Comparison of ENCODE assay signal across 1 cellular context in the genomic region with DNA sequence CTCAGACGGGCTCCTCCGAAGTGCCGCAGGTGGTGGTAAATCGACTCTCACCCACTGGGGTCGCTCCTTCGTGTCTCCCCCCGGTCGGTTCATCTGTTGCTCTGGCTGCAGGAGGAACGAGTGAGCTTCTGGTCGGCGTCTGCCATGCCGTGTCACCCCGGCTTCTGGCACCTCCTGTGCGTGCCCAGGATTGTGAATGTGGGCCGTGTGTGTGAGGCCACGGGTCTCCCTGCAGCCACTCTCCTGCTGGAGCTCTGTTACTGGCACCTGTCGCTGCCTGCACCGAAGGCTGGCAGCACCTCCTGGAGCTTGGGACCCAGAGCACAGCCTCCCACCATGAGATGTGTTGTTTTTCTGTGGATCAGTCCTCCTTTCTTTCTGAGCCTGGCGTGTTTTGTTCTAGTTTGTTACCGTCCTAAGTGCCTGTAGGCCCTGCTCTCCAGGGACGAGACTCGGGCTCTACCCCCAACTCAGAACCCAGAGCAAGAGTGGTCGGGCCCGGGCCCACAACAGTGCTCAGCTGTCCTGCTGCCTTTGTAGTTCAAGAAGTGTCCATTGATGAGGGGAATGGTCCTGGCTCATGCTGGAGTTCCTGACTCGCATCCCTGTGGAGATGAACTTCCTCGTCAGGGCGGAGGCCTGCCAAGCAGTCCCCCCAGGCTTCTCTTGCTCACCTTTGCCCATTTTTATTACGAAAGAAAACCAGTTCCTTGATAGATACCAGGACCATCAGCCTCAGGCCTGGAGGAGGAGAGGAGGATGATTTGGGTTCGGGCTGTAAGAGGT.
TF ChIP-seq lines count a peak whose summit lies in the region.

No MANE protein-coding gene starts in this region.

TF ChIP-seq in IMR-90, 13 proteins besides CTCF, POLR2A, EP300 and RAD21:
- no peak for TF ChIP-seq RFX5 (IDR thresholded peaks at IDR 0.05; ENCODE audit: low read depth, low read length)
- no peak for TF ChIP-seq FOS (IDR thresholded peaks at IDR 0.05; ENCODE audit: low read depth, low read length)
- TF ChIP-seq BHLHE40 (IDR thresholded peaks at IDR 0.05; ENCODE audit: low read depth, low read length): no peak
- TF ChIP-seq USF2 (IDR thresholded peaks at IDR 0.05; ENCODE audit: low read depth, low read length): no peak
- TF ChIP-seq MXI1 (IDR thresholded peaks at IDR 0.05; ENCODE audit: borderline replicate concordance, low read depth, low read length): no peak
- TF ChIP-seq MAZ (IDR thresholded peaks at IDR 0.05; ENCODE audit: borderline replicate concordance, low read depth, low read length): no peak
- TF ChIP-seq NFE2L2 (IDR thresholded peaks at IDR 0.05; ENCODE audit: low read depth, low read length): no peak
- TF ChIP-seq MAFK (IDR thresholded peaks at IDR 0.05; ENCODE audit: low read depth, low read length): no peak
- no peak for TF ChIP-seq CEBPB (IDR thresholded peaks at IDR 0.05; ENCODE audit: low read depth, low read length)
- TF ChIP-seq SMC3 (IDR thresholded peaks at IDR 0.05; ENCODE audit: low read depth, low read length): no peak
- TF ChIP-seq CHD1 (IDR thresholded peaks at IDR 0.05; ENCODE audit: low read depth, low read length): no peak
- no peak for TF ChIP-seq RCOR1 (IDR thresholded peaks at IDR 0.05; ENCODE audit: insufficient replicate concordance, low read length)
- TF ChIP-seq, protein P1, sequence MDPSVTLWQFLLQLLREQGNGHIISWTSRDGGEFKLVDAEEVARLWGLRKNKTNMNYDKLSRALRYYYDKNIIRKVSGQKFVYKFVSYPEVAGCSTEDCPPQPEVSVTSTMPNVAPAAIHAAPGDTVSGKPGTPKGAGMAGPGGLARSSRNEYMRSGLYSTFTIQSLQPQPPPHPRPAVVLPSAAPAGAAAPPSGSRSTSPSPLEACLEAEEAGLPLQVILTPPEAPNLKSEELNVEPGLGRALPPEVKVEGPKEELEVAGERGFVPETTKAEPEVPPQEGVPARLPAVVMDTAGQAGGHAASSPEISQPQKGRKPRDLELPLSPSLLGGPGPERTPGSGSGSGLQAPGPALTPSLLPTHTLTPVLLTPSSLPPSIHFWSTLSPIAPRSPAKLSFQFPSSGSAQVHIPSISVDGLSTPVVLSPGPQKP (IDR thresholded peaks at IDR 0.05; ENCODE audit: borderline replicate concordance, low read depth, low read length): no peak
